ENCODE assay signal across 8 cellular contexts in genomic region chr1:211951856-211952255, GRCh38.
DNase-seq lines count a peak whose midpoint lies in the region; ATAC-seq and TF ChIP-seq lines count a peak whose summit lies in the region.

No MANE protein-coding gene starts in this region.

- CTCF ChIA-PET in GM10248 (lab: Yijun Ruan, JAX), result interaction anchor here (0.9 to 1.3 kb wide), 3 partner anchors 18 to 253 kb away, joined by 3 read pairs; no protein-coding TSS in a partner anchor

- no peak for TF ChIP-seq CTCF in GM10248 (IDR thresholded peaks at IDR 0.05; ENCODE audit: control extremely low read depth, extremely low read depth, low read depth, missing control alignments)
- TF ChIP-seq CTCF in fibroblast of pulmonary artery (IDR thresholded peaks at IDR 0.05; ENCODE audit: low read length, missing control alignments), result no peak

- DNase-seq in GM10248 (ENCODE audit: extremely low spot score) (peak; percentile 50), HT-29 (ENCODE audit: low spot score) (peak; percentile 47), fibroblast of pulmonary artery (ENCODE audit: low read depth) (peak; percentile 67), NCI-H345 (lab: John Stamatoyannopoulos, UW) (no peak), T1000 (lab: John Stamatoyannopoulos, UW) (no peak), NOMO-1 treated with dmso at 0.1 percent for 144 hours (lab: John Stamatoyannopoulos, UW; ENCODE audit: unreplicated experiment) (no peak)
- no peak for DNase-seq in activated CD8-positive, alpha-beta memory T cell treated with anti-CD3 and anti-CD28 coated beads for 24 hours

- no peak overlapping the region for H3K4me3 ChIP-seq in fibroblast of pulmonary artery (replicated peaks; ENCODE audit: low read depth, low read length)

- peak; percentile 96 for ATAC-seq in GM21529 (IDR thresholded peaks at IDR 0.05; ENCODE audit: unreplicated experiment)

- POLR2A ChIA-PET in GM10248 (lab: Yijun Ruan, JAX), result no interaction called here

Comparison
In these comparisons a context has a peak if more than half of its experiments do, and no peak if none do; other contexts are left out.
1. DNase-seq: peak in GM10248 (single experiment), HT-29 (single experiment) and fibroblast of pulmonary artery (single experiment); none in NCI-H345 (single experiment), T1000 (single experiment), NOMO-1 treated with dmso at 0.1 percent for 144 hours (single experiment) and activated CD8-positive, alpha-beta memory T cell treated with anti-CD3 and anti-CD28 coated beads for 24 hours (single experiment).